In genomic region chr1:221753828-221754188, GRCh38 we compare ENCODE assay signal across 13 cellular contexts. TPM values are rescaled to one million over a fixed set of nuclear protein-coding genes. Genes with fewer than 3 reads are reported as not detected.
DNase-seq lines count a peak whose midpoint lies in the region; ATAC-seq and FAIRE-seq lines count a peak whose summit lies in the region.
"Had no signal": no experiment of that assay in that cellular context is flagged by ENCODE, and none has a peak within 500 bp of the region (broad histone marks: within the 10 kb centered on the region; RNA-seq: fewer than 3 reads in every experiment).

No MANE protein-coding gene starts in this region.

- H3K36me3 ChIP-seq in small intestine (ENCODE audit: control insufficient read depth in 2 of 2, insufficient read depth in 2 of 2, low read length in 2 of 2) = no peaks in the 10 kb centered on the region

- peaks cover 49% of the 10 kb centered on the region for H3K4me1 Mint-ChIP-seq in activated CD8-positive, alpha-beta T cell treated with anti-CD3 and anti-CD28 coated beads, Interleukin-2, amount 10 ng/mL, durations not matched to agents 7 days and 5 days (ENCODE audit: low read depth)
- H3K4me1 Mint-ChIP-seq: brain had no signal

- POLR2A ChIA-PET in activated CD8-positive, alpha-beta T cell treated with anti-CD3 and anti-CD28 coated beads, Interleukin-2, amount 10 ng/mL, durations not matched to agents 7 days and 5 days (lab: Charles Lee) = no interaction called here

- no peak overlapping the region for H3K4me3 ChIP-seq in small intestine (ENCODE audit: low read depth in 1 of 2, low read length in 2 of 2)
- H3K4me3 ChIP-seq: PC-9 had no signal

- CTCF ChIA-PET in activated CD8-positive, alpha-beta T cell treated with anti-CD3 and anti-CD28 coated beads, Interleukin-2, amount 10 ng/mL, durations not matched to agents 7 days and 5 days (lab: Charles Lee) = interaction anchor here (1.0 to 1.3 kb wide), 2 partner anchors 10 to 12 kb away, joined by 3 to 6 read pairs; partner anchors contain the start of gene DUSP10

- peaks cover 27% of the 10 kb centered on the region for H3K36me3 Mint-ChIP-seq in activated CD8-positive, alpha-beta T cell treated with anti-CD3 and anti-CD28 coated beads, Interleukin-2, amount 10 ng/mL, durations not matched to agents 7 days and 5 days (ENCODE audit: low read depth)
- H3K36me3 Mint-ChIP-seq: brain had no signal

- 55 to 83% (median 77%) methylated on average over 1 of the region's 1 CpG for WGBS in small intestine, 3 donors

- peaks cover 25% of the 10 kb centered on the region for H3K9me3 Mint-ChIP-seq in activated CD8-positive, alpha-beta T cell treated with anti-CD3 and anti-CD28 coated beads, Interleukin-2, amount 10 ng/mL, durations not matched to agents 7 days and 5 days (ENCODE audit: insufficient read depth)
- H3K9me3 Mint-ChIP-seq: brain had no signal

- no peak for DNase-seq in activated CD8-positive, alpha-beta T cell treated with anti-CD3 and anti-CD28 coated beads, Interleukin-2, amount 10 ng/mL, durations not matched to agents 7 days and 5 days
- no peak for DNase-seq in small intestine
- DNase-seq in SKM-1 (lab: John Stamatoyannopoulos, UW; ENCODE audit: unreplicated experiment) = no peak
- DNase-seq in NCI-H524 (lab: John Stamatoyannopoulos, UW) = no peak
- no peak for DNase-seq in ecto neural progenitor cell (ENCODE audit: low spot score)
- DNase-seq: H7, left cardiac atrium, PC-9 had no signal

- H3K27me3 ChIP-seq in small intestine (ENCODE audit: control insufficient read depth in 2 of 2, insufficient read depth in 2 of 2, low read length in 2 of 2) = no peaks in the 10 kb centered on the region

- no peak for FAIRE-seq in small intestine (lab: Jason Lieb, UNC)

- ATAC-seq in GM18858 (IDR thresholded peaks at IDR 0.05; ENCODE audit: unreplicated experiment) = peak; percentile 31
- peak; percentile 16 for ATAC-seq in GM21367 (IDR thresholded peaks at IDR 0.05; ENCODE audit: unreplicated experiment)
- peak; percentile 36 for ATAC-seq in HG03064 (IDR thresholded peaks at IDR 0.05; ENCODE audit: low read depth, unreplicated experiment)
- no peak for ATAC-seq in activated CD8-positive, alpha-beta T cell treated with anti-CD3 and anti-CD28 coated beads, Interleukin-2, amount 10 ng/mL, durations not matched to agents 7 days and 5 days
- ATAC-seq: left cardiac atrium had no signal

- H3K9me3 ChIP-seq in small intestine (ENCODE audit: control insufficient read depth, low read depth) = no peaks in the 10 kb centered on the region

- peak overlapping the region; percentile 68 for H3K27ac Mint-ChIP-seq in activated CD8-positive, alpha-beta T cell treated with anti-CD3 and anti-CD28 coated beads, Interleukin-2, amount 10 ng/mL, durations not matched to agents 7 days and 5 days
- H3K27ac Mint-ChIP-seq: brain had no signal

- H3K4me1 ChIP-seq in small intestine (ENCODE audit: control insufficient read depth in 2 of 2, insufficient read depth in 1 of 2, low read depth in 1 of 2, low read length in 1 of 2) = no peaks in the 10 kb centered on the region

- H3K27me3 Mint-ChIP-seq in activated CD8-positive, alpha-beta T cell treated with anti-CD3 and anti-CD28 coated beads, Interleukin-2, amount 10 ng/mL, durations not matched to agents 7 days and 5 days (ENCODE audit: low read depth) = no peaks in the 10 kb centered on the region
- H3K27me3 Mint-ChIP-seq: brain had no signal

- no peak overlapping the region for H3K4me3 Mint-ChIP-seq in activated CD8-positive, alpha-beta T cell treated with anti-CD3 and anti-CD28 coated beads, Interleukin-2, amount 10 ng/mL, durations not matched to agents 7 days and 5 days
- H3K4me3 Mint-ChIP-seq: brain had no signal

- no peak overlapping the region for H3K27ac ChIP-seq in small intestine (ENCODE audit: low read depth in 1 of 2, low read length in 1 of 2)
- H3K27ac ChIP-seq: PC-9, VCaP had no signal

RNA-seq across cellular contexts. Expression of gene DUSP10, which starts 11.9 kb away (rescaled TPM):
- 10 to 100 TPM; 12.1 to 13.0 TPM for total RNA-seq in activated CD8-positive, alpha-beta T cell treated with anti-CD3 and anti-CD28 coated beads, Interleukin-2, amount 10 ng/mL, durations not matched to agents 7 days and 5 days
- 1 to 10 TPM; 1.1 to 2.8 (median 1.4) TPM for polyA plus RNA-seq in small intestine
